Comparison of ENCODE assay signal across 36 cellular contexts in genomic region chr9:25543806-25544205, GRCh38.
"Had no signal": no experiment of that assay in that cellular context is flagged by ENCODE, and none has a peak within 500 bp of the region (broad histone marks: within the 10 kb centered on the region; RNA-seq: fewer than 3 reads in every experiment).

No MANE protein-coding gene starts in this region.

- H3K36me3 ChIP-seq: MG63 had no signal

- H3K9me3 ChIP-seq: MG63 had no signal

- DNase-seq: Karpas-422, Kasumi-1, MG63, MM.1S, MV-4-11, NCI-H1048, NCI-H1092, NCI-H1092 treated with DMSO at 0.1 percent for 48 hours, NCI-H1105, NCI-H1105 treated with DMSO at 0.1 percent for 48 hours, NCI-H1417, NCI-H1417 treated with DMSO at 0.1 percent for 48 hours, NCI-H1436, NCI-H1436 treated with DMSO at 0.1 percent for 48 hours, NCI-H146, NCI-H1694, NCI-H1694 treated with DMSO at 0.1 percent for 48 hours, NCI-H187, NCI-H187 treated with DMSO at 0.1 percent for 48 hours, NCI-H1930, NCI-H2029, NCI-H2029 treated with DMSO at 0.1 percent for 48 hours, NCI-H2081, NCI-H2081 treated with DMSO at 0.1 percent for 48 hours, NCI-H2107, NCI-H2171, NCI-H2171 treated with DMSO at 0.1 percent for 48 hours, NCI-H2227 treated with DMSO at 0.1 percent for 48 hours, NCI-H226, NCI-H345, NCI-H446, NCI-H446 treated with DMSO at 0.1 percent for 48 hours, NCI-H510A, NCI-H510A treated with DMSO at 0.1 percent for 48 hours, NCI-H524, NCI-H524 treated with DMSO at 0.1 percent for 48 hours had no signal

- H3K27me3 ChIP-seq: MG63 had no signal

- H3K4me3 ChIP-seq: MG63 had no signal
